ENCODE assay signal across 11 cellular contexts in the genomic region with DNA sequence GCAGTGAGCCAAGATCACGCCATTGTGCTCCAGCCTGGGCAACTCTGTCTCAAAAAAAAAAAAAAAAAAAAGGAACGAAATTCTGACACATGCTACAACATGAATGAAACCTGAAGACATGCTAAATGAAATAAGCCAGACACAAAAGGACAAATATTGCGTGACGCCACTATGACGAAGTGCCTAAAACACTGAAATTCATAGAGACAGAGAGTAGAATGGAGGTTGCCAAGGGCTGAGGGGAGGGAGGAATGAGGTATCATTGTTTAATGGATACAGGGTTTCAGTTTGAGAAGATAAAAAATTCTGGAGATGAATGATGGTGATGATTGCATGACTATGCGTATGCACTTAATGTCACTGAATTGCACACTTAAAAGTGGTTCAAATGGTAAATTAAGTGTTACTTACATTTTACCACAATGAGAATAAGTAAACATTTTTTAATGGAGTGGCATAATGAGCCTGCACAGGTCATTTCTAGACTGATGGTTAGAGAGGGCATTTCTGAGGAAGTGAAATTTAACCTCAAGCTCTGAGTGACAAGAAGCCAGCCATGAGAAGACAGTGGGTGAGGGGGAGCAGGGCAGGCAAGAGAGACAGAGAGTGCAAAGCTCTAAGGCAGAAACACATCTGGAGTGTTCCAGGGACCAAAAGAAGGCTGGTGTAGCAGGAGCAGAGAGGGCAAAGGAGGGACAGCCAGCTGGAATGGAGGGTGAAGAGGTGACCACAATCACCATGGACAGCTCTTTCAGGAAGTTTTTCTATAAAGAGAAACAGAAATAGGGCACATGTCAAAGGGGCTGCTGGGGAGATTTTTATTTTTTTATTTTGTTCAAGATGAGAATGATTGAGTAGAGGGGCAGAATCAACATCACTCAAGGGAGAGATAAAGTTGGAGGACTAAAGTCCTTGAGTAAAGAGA. TPM values are rescaled to one million over a fixed set of nuclear protein-coding genes. Genes with fewer than 3 reads are reported as not detected.
DNase-seq lines count a peak whose midpoint lies in the region; ATAC-seq and TF ChIP-seq lines count a peak whose summit lies in the region.
"Had no signal": no experiment of that assay in that cellular context is flagged by ENCODE, and none has a peak within 500 bp of the region (broad histone marks: within the 10 kb centered on the region; RNA-seq: fewer than 3 reads in every experiment).

No MANE protein-coding gene starts in this region.

- WGBS in esophagus squamous epithelium, 2 donors, result 37 to 51% methylated on average over 5 to 6 of the region's 6 CpGs

- no peak for DNase-seq in activated B cell treated with CpG ODN at 0.5 μM for 24 hours
- DNase-seq in esophagus squamous epithelium (lab: John Stamatoyannopoulos, UW), result no peak
- no peak for DNase-seq in ACHN
- no peak for DNase-seq in dermis blood vessel endothelial cell
- no peak for DNase-seq in T-helper 9 cell
- DNase-seq: activated naive CD8-positive, alpha-beta T cell treated with anti-CD3 and anti-CD28 coated beads, Interleukin-2, amount 10 ng/mL, durations not matched to agents 7 days and 5 days; Calu3; mesenchymal stem cell had no signal

- no peaks in the 10 kb centered on the region for H3K4me1 ChIP-seq in esophagus squamous epithelium

- no peaks in the 10 kb centered on the region for H3K36me3 Mint-ChIP-seq in activated B cell treated with CpG ODN at 0.5 μM for 24 hours (ENCODE audit: low read depth)
- H3K36me3 Mint-ChIP-seq: activated naive CD8-positive, alpha-beta T cell treated with anti-CD3 and anti-CD28 coated beads, Interleukin-2, amount 10 ng/mL, durations not matched to agents 7 days and 5 days had no signal

- H3K9me3 ChIP-seq in esophagus squamous epithelium, result no peaks in the 10 kb centered on the region

- CTCF ChIA-PET in activated B cell treated with CpG ODN at 0.5 μM for 24 hours (lab: Charles Lee), result interaction anchor here (0.8 kb wide), 1 partner anchor 13 kb away, joined by 3 read pairs; no protein-coding TSS in a partner anchor

- intact Hi-C loops in activated B cell treated with CpG ODN at 0.5 μM for 24 hours (cut with micrococcal nuclease), result no loop called here
- intact Hi-C loops in esophagus squamous epithelium (cut with DNase I), result no loop called here

- no peak overlapping the region for H3K4me3 Mint-ChIP-seq in activated B cell treated with CpG ODN at 0.5 μM for 24 hours
- H3K4me3 Mint-ChIP-seq: activated naive CD8-positive, alpha-beta T cell treated with anti-CD3 and anti-CD28 coated beads, Interleukin-2, amount 10 ng/mL, durations not matched to agents 7 days and 5 days had no signal

- H3K27ac Mint-ChIP-seq in activated B cell treated with CpG ODN at 0.5 μM for 24 hours, result no peak overlapping the region
- H3K27ac Mint-ChIP-seq: activated naive CD8-positive, alpha-beta T cell treated with anti-CD3 and anti-CD28 coated beads, Interleukin-2, amount 10 ng/mL, durations not matched to agents 7 days and 5 days had no signal

- no peak overlapping the region for H3K27ac ChIP-seq in esophagus squamous epithelium

- H3K4me3 ChIP-seq in esophagus squamous epithelium, result no peak overlapping the region

- no peak for TF ChIP-seq CTCF in activated B cell treated with CpG ODN at 0.5 μM for 24 hours (IDR thresholded peaks at IDR 0.05)
- TF ChIP-seq CTCF in esophagus squamous epithelium (IDR thresholded peaks at IDR 0.05), result no peak

- TF ChIP-seq POLR2A in esophagus squamous epithelium (IDR thresholded peaks at IDR 0.05), result no peak

- POLR2A ChIA-PET in activated B cell treated with CpG ODN at 0.5 μM for 24 hours (lab: Charles Lee), result no interaction called here

- H3K36me3 ChIP-seq in esophagus squamous epithelium, result no peaks in the 10 kb centered on the region

- peaks cover 13% of the 10 kb centered on the region for H3K27me3 Mint-ChIP-seq in activated B cell treated with CpG ODN at 0.5 μM for 24 hours

- ATAC-seq in GM18907 (IDR thresholded peaks at IDR 0.05; ENCODE audit: unreplicated experiment), result peak; percentile 99
- ATAC-seq in GM21619 (IDR thresholded peaks at IDR 0.05; ENCODE audit: unreplicated experiment), result peak; percentile 94
- peak; percentile 96 for ATAC-seq in HG03108 (IDR thresholded peaks at IDR 0.05; ENCODE audit: unreplicated experiment)
- ATAC-seq in activated B cell treated with CpG ODN at 0.5 μM for 24 hours (ENCODE audit: low read depth), result peak; percentile 31

- H3K4me1 Mint-ChIP-seq in activated B cell treated with CpG ODN at 0.5 μM for 24 hours, result no peaks in the 10 kb centered on the region

- peaks cover 0 to 16% (median 0%) of the 10 kb centered on the region in 4 donors for H3K27me3 ChIP-seq in esophagus squamous epithelium

- no peaks in the 10 kb centered on the region for H3K9me3 Mint-ChIP-seq in activated B cell treated with CpG ODN at 0.5 μM for 24 hours
- H3K9me3 Mint-ChIP-seq: activated naive CD8-positive, alpha-beta T cell treated with anti-CD3 and anti-CD28 coated beads, Interleukin-2, amount 10 ng/mL, durations not matched to agents 7 days and 5 days had no signal

- in situ Hi-C loops in ACHN (cut with HindIII; ENCODE audit: low pct_ligation_motif_present, low pct_unique_long_range_greater_than_20kb, low sequenced_read_pairs), result no loop called here

RNA-seq across cellular contexts. Expression of gene EXOC6B, which starts 20.6 kb away (rescaled TPM):
- total RNA-seq in activated B cell treated with CpG ODN at 0.5 μM for 24 hours, result 13.0 and 13.8 TPM in 2 replicates
- total RNA-seq in esophagus squamous epithelium, result 10 to 100 TPM; 21.0 to 57.7 (median 36.1) TPM
- 23.3 and 45.7 TPM in 2 replicates for total RNA-seq in dermis blood vessel endothelial cell

RNA-seq across cellular contexts. Expression of gene SPR, which starts 40.8 kb away (rescaled TPM):
- 0.29 and 0.31 TPM in 2 replicates for total RNA-seq in activated B cell treated with CpG ODN at 0.5 μM for 24 hours
- 10 to 100 TPM; 16.6 to 30.9 (median 22.8) TPM for total RNA-seq in esophagus squamous epithelium
- 51.7 and 52.4 TPM in 2 replicates for total RNA-seq in dermis blood vessel endothelial cell

Comparison
In these comparisons a context has a peak if more than half of its experiments do, and no peak if none do; other contexts are left out.
1. ATAC-seq: peak in every context shown above with its lines; median percentile 99 in GM18907; 96 in HG03108; 94 in GM21619; 31 in activated B cell treated with CpG ODN at 0.5 μM for 24 hours.
2. RNA of gene SPR, which starts 40.8 kb away (total RNA-seq): 51.7 to 52.4 TPM in dermis blood vessel endothelial cell and 16.6 to 30.9 TPM in esophagus squamous epithelium; 0.29 to 0.31 TPM in activated B cell treated with CpG ODN at 0.5 μM for 24 hours; every median in the first group is over 10 times any median in the second.